In genomic region chr11:68903631-68904457, GRCh38 we compare ENCODE assay signal across 8 cellular contexts. TPM values are rescaled to one million over a fixed set of nuclear protein-coding genes. Genes with fewer than 3 reads are reported as not detected.
A peak's percentile ranks its signal among the peaks of the same experiment; 100 is the strongest.
DNase-seq lines count a peak whose midpoint lies in the region; ATAC-seq and TF ChIP-seq lines count a peak whose summit lies in the region.

TSS of gene IGHMBP2 (plus strand) at chr11:68903891. CDS start at chr11:68903953, 62 bp downstream.
TSS of gene MRPL21 (minus strand) at chr11:68903832. CDS start at chr11:68903810, 22 bp downstream.

- H3K4me3 ChIP-seq in ACC112 (ENCODE audit: low read depth, low read length) (peak within 1 kb of the TSS; percentile 99), colonic mucosa (peak within 1 kb of the TSS; percentile 78)

- intact Hi-C loops in colonic mucosa (cut with DNase I) (no loop called here), left colon (cut with DNase I, micrococcal nuclease) (no loop called here)

- peaks cover 52% of the 10 kb centered on the region for H3K79me2 ChIP-seq in ACC112 (ENCODE audit: control insufficient read depth, insufficient read depth, low read length, unreplicated experiment)

- H3K9me3 ChIP-seq in colonic mucosa = no peaks in the 10 kb centered on the region

- H3K9ac ChIP-seq in colonic mucosa (ENCODE audit: low read depth in 2 of 2, low read length in 2 of 2) = peak within 1 kb of the TSS; percentile 82 to 90

- no peak for TF ChIP-seq CTCF in colonic mucosa (IDR thresholded peaks at IDR 0.05)

- H2AFZ ChIP-seq in ACC112 (ENCODE audit: low read length, unreplicated experiment) = peak within 1 kb of the TSS; percentile 82

- H3K27ac ChIP-seq in ACC112 (ENCODE audit: low read depth, low read length) (peak within 1 kb of the TSS; percentile 40; the same call in 1 of the 2 replicates), colonic mucosa (peak within 1 kb of the TSS; percentile 55)

- peaks cover 6% of the 10 kb centered on the region; the same call in 1 of the 2 replicates for H3K36me3 ChIP-seq in ACC112 (ENCODE audit: insufficient read depth, low read length)
- H3K36me3 ChIP-seq in colonic mucosa = no peaks in the 10 kb centered on the region

- H3K27me3 ChIP-seq in ACC112 (ENCODE audit: insufficient read depth, low read length) (no peaks in the 10 kb centered on the region), colonic mucosa (no peaks in the 10 kb centered on the region)

- DNase-seq in NCI-H446 (lab: John Stamatoyannopoulos, UW) = peak; percentile 40 to 88
- DNase-seq in activated CD4-positive, alpha-beta T cell treated with anti-CD3 and anti-CD28 coated beads for 4 hours = peak; percentile 80 to 82
- peak; percentile 88 for DNase-seq in colonic mucosa
- DNase-seq in left colon = peak; percentile 77 to 89
- DNase-seq in stimulated activated CD4-positive, alpha-beta T cell treated with anti-CD3 and anti-CD28 coated beads, Interleukin-1b, Interleukin-23, amount 100 ng/mL, for 48 hours = peak; percentile 87

- H3K4me1 ChIP-seq in ACC112 (ENCODE audit: control insufficient read depth, insufficient read depth, low read length, unreplicated experiment) (peaks cover 19% of the 10 kb centered on the region), colonic mucosa (peaks cover 13% of the 10 kb centered on the region)

- peak; percentile 84 for ATAC-seq in GM18867 (IDR thresholded peaks at IDR 0.05; ENCODE audit: unreplicated experiment)
- ATAC-seq in HG03103 (IDR thresholded peaks at IDR 0.05; ENCODE audit: low read depth, unreplicated experiment) = peak; percentile 54
- peak; percentile 97 for ATAC-seq in left colon

RNA-seq across cellular contexts. Expression of gene IGHMBP2, which starts in this region (rescaled TPM):
- 10 to 100 TPM; 16.6 to 20.4 TPM for total RNA-seq in colonic mucosa
- total RNA-seq in left colon = 10 to 100 TPM; 17.5 to 20.8 TPM

RNA-seq across cellular contexts. Expression of gene MRPL21, which starts in this region (rescaled TPM):
- total RNA-seq in colonic mucosa (100 to 1,000 TPM in 1 of 2 donors, 10 to 100 TPM in 1; 59.8 to 104 TPM), left colon (10 to 100 TPM; 71.7 to 87.8 TPM)

Comparison
In these comparisons a context has a peak if more than half of its experiments do, and no peak if none do; other contexts are left out.
1. Peak in every context shown above with its lines: DNase-seq, ATAC-seq, H3K4me3 ChIP-seq and H3K27ac ChIP-seq.